ENCODE assay signal across 8 cellular contexts in genomic region chr12:75390156-75390898, GRCh38. TPM values are rescaled to one million over a fixed set of nuclear protein-coding genes. Genes with fewer than 3 reads are reported as not detected.
DNase-seq lines count a peak whose midpoint lies in the region; ATAC-seq and TF ChIP-seq lines count a peak whose summit lies in the region.

No MANE protein-coding gene starts in this region.

- peak overlapping the region; percentile 99 for H2AFZ ChIP-seq in smooth muscle cell (ENCODE audit: low read depth)

- 22 to 33% methylated on average over 6 of the region's 6 CpGs for WGBS in gastroesophageal sphincter (ENCODE audit: low coverage in 1 of 2), 2 donors
- WGBS in smooth muscle cell (ENCODE audit: low lambda C conversion rate): 65% methylated on average over 6 of the region's 6 CpGs

- H3K27ac Mint-ChIP-seq in activated CD8-positive, alpha-beta memory T cell treated with anti-CD3 and anti-CD28 coated beads, Interleukin-2, amount 10 ng/mL, durations not matched to agents 7 days and 5 days: peak overlapping the region; percentile 93

- peaks cover 35% of the 10 kb centered on the region for H3K4me1 Mint-ChIP-seq in activated CD8-positive, alpha-beta memory T cell treated with anti-CD3 and anti-CD28 coated beads, Interleukin-2, amount 10 ng/mL, durations not matched to agents 7 days and 5 days

- TF ChIP-seq POLR2A in gastroesophageal sphincter (IDR thresholded peaks at IDR 0.05): no peak

- H4K20me1 ChIP-seq in smooth muscle cell (ENCODE audit: low read depth): no peaks in the 10 kb centered on the region

- no peaks in the 10 kb centered on the region for H3K27me3 Mint-ChIP-seq in activated CD8-positive, alpha-beta memory T cell treated with anti-CD3 and anti-CD28 coated beads, Interleukin-2, amount 10 ng/mL, durations not matched to agents 7 days and 5 days

- TF ChIP-seq EP300 in gastroesophageal sphincter (IDR thresholded peaks at IDR 0.05): no peak

- H3K9me3 Mint-ChIP-seq in activated CD8-positive, alpha-beta memory T cell treated with anti-CD3 and anti-CD28 coated beads, Interleukin-2, amount 10 ng/mL, durations not matched to agents 7 days and 5 days (ENCODE audit: low read depth): no peaks in the 10 kb centered on the region

- H3K27ac ChIP-seq in RWPE2 (ENCODE audit: poor library complexity, severe bottlenecking) (peak overlapping the region; percentile 58), gastroesophageal sphincter (peak overlapping the region; percentile 72 to 95 (median 91)), smooth muscle cell (ENCODE audit: low read depth) (peak overlapping the region; percentile 56)

- no peaks in the 10 kb centered on the region for H3K27me3 ChIP-seq in RWPE2 (ENCODE audit: insufficient read depth, poor library complexity, severe bottlenecking)
- no peaks in the 10 kb centered on the region for H3K27me3 ChIP-seq in gastroesophageal sphincter
- H3K27me3 ChIP-seq in smooth muscle cell (ENCODE audit: low read depth): no peaks in the 10 kb centered on the region

- DNase-seq in activated CD8-positive, alpha-beta memory T cell treated with anti-CD3 and anti-CD28 coated beads, Interleukin-2, amount 10 ng/mL, durations not matched to agents 7 days and 5 days: no peak
- DNase-seq in activated CD8-positive, alpha-beta memory T cell treated with anti-CD3 and anti-CD28 coated beads for 24 hours: no peak
- no peak for DNase-seq in RWPE2 (ENCODE audit: low spot score)
- DNase-seq in smooth muscle cell (lab: John Stamatoyannopoulos, UW; ENCODE audit: unreplicated experiment): no peak
- no peak for DNase-seq in dermis blood vessel endothelial cell
- no peak for DNase-seq in DMS114 treated with DMSO at 0.1 percent for 48 hours (lab: John Stamatoyannopoulos, UW; ENCODE audit: unreplicated experiment)
- DNase-seq in NCI-H524 (lab: John Stamatoyannopoulos, UW): no peak

- CTCF ChIA-PET in activated CD8-positive, alpha-beta memory T cell treated with anti-CD3 and anti-CD28 coated beads, Interleukin-2, amount 10 ng/mL, durations not matched to agents 7 days and 5 days (lab: Charles Lee): interaction anchor here (0.9 to 2.4 kb wide), 11 partner anchors 17 to 689 kb away, joined by 3 to 57 read pairs (median 4); partner anchors contain the start of genes CAPS2, GLIPR1, GLIPR1L1 and KRR1

- H3F3A ChIP-seq in smooth muscle cell (ENCODE audit: low read depth): no peaks in the 10 kb centered on the region

- ATAC-seq in activated CD8-positive, alpha-beta memory T cell treated with anti-CD3 and anti-CD28 coated beads, Interleukin-2, amount 10 ng/mL, durations not matched to agents 7 days and 5 days: no peak
- ATAC-seq in RWPE2 (ENCODE audit: low read depth) (peak; percentile 50), gastroesophageal sphincter (peak; percentile 16)

- peak overlapping the region; percentile 85 for H3K4me3 Mint-ChIP-seq in activated CD8-positive, alpha-beta memory T cell treated with anti-CD3 and anti-CD28 coated beads, Interleukin-2, amount 10 ng/mL, durations not matched to agents 7 days and 5 days

- peaks cover 14% of the 10 kb centered on the region for H3K4me1 ChIP-seq in RWPE2 (ENCODE audit: insufficient read depth, poor library complexity, severe bottlenecking)
- H3K4me1 ChIP-seq in gastroesophageal sphincter: peaks cover 7 to 33% (median 7%) of the 10 kb centered on the region in 3 donors
- no peaks in the 10 kb centered on the region for H3K4me1 ChIP-seq in smooth muscle cell (ENCODE audit: low read depth)

- H3K36me3 ChIP-seq in RWPE2 (ENCODE audit: low read depth) (no peaks in the 10 kb centered on the region), gastroesophageal sphincter (no peaks in the 10 kb centered on the region), smooth muscle cell (ENCODE audit: low read depth) (no peaks in the 10 kb centered on the region)

- H3K9ac ChIP-seq in smooth muscle cell (ENCODE audit: low read depth): peak overlapping the region; percentile 57

- TF ChIP-seq CTCF in RWPE2 (IDR thresholded peaks at IDR 0.05; ENCODE audit: poor library complexity, severe bottlenecking): no peak
- TF ChIP-seq CTCF in gastroesophageal sphincter (IDR thresholded peaks at IDR 0.05): no peak
- no peak for TF ChIP-seq CTCF in smooth muscle cell (IDR thresholded peaks at IDR 0.05; ENCODE audit: borderline replicate concordance, insufficient read depth, poor library complexity, severe bottlenecking)

- peak overlapping the region; percentile 82 for H3K4me2 ChIP-seq in smooth muscle cell

- H3K36me3 Mint-ChIP-seq in activated CD8-positive, alpha-beta memory T cell treated with anti-CD3 and anti-CD28 coated beads, Interleukin-2, amount 10 ng/mL, durations not matched to agents 7 days and 5 days: peaks cover 17% of the 10 kb centered on the region

- no peaks in the 10 kb centered on the region for H3K79me2 ChIP-seq in smooth muscle cell (ENCODE audit: low read depth)

- H3K9me3 ChIP-seq in RWPE2 (ENCODE audit: severe bottlenecking): no peaks in the 10 kb centered on the region
- H3K9me3 ChIP-seq in gastroesophageal sphincter: no peaks in the 10 kb centered on the region
- no peaks in the 10 kb centered on the region for H3K9me3 ChIP-seq in smooth muscle cell (replicated peaks; ENCODE audit: low read depth)

- H3K4me3 ChIP-seq in RWPE2 (ENCODE audit: severe bottlenecking) (peak overlapping the region; percentile 37), gastroesophageal sphincter (peak overlapping the region; percentile 62 to 93), smooth muscle cell (peak overlapping the region; percentile 63)

RNA-seq across cellular contexts. Expression of gene GLIPR1L2, which starts 0.6 kb away (rescaled TPM):
- total RNA-seq in activated CD8-positive, alpha-beta memory T cell treated with anti-CD3 and anti-CD28 coated beads, Interleukin-2, amount 10 ng/mL, durations not matched to agents 7 days and 5 days: not detected
- 1 to 10 TPM in 2 of 4 donors, under 1 TPM in 2; 0.13 to 2.3 (median 1.2) TPM for total RNA-seq in gastroesophageal sphincter
- 0.13 and 2.5 TPM in 2 replicates for total RNA-seq in smooth muscle cell
- not detected in 2 replicates for polyA plus RNA-seq in smooth muscle cell
- total RNA-seq in dermis blood vessel endothelial cell: 0.05 and 1.2 TPM in 2 replicates

RNA-seq across cellular contexts. Expression of gene GLIPR1L1, which starts 55.9 kb away (rescaled TPM):
- not detected for total RNA-seq in activated CD8-positive, alpha-beta memory T cell treated with anti-CD3 and anti-CD28 coated beads, Interleukin-2, amount 10 ng/mL, durations not matched to agents 7 days and 5 days
- total RNA-seq in gastroesophageal sphincter: not detected
- total RNA-seq in smooth muscle cell: not detected in 2 replicates
- polyA plus RNA-seq in smooth muscle cell: 0.70 TPM in 1 of 2 replicates, not detected in the other
- not detected in 2 replicates for total RNA-seq in dermis blood vessel endothelial cell
